ENCODE assay signal across 11 cellular contexts in the genomic region with DNA sequence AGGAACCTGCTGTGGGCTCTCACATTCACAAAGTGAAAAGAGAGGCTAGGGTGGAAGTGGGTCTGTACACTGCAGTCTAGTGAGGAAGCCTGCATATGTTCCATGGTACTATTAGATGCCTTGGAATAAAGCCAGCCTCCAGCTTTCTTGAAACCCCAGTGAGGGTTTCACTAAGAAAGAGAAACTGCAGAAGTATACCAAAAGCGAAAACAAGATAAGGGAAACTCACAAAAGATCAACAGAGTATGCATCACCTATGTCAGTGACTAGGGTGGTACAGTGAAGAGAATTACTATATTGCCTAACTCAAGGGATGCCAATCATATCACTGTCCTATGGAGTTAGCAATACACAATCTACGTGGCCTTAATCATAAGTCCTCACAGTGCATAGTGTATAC.
DNase-seq lines count a peak whose midpoint lies in the region; ATAC-seq and TF ChIP-seq lines count a peak whose summit lies in the region.
"Had no signal": no experiment of that assay in that cellular context is flagged by ENCODE, and none has a peak within 500 bp of the region (broad histone marks: within the 10 kb centered on the region; RNA-seq: fewer than 3 reads in every experiment).

No MANE protein-coding gene starts in this region.

- H4K5ac ChIP-seq in H9 (ENCODE audit: insufficient read length, low read depth, low read length): no peak overlapping the region

- no peak overlapping the region for H3T11ph ChIP-seq in H9 (ENCODE audit: low read length)

- H3K23ac ChIP-seq in H9 (ENCODE audit: insufficient read length, low read depth, low read length): no peak overlapping the region

- no CpG with 5 or more reads among the region's 2 CpGs for WGBS in H9 (ENCODE audit: extremely low coverage, insufficient read length, low lambda C conversion rate)

- H2BK20ac ChIP-seq in H9 (ENCODE audit: low read depth, low read length, poor library complexity, severe bottlenecking): no peak overlapping the region

- H3K9me3 Mint-ChIP-seq in activated CD4-positive, alpha-beta memory T cell treated with anti-CD3 and anti-CD28 coated beads for 36 hours: peaks cover 12% of the 10 kb centered on the region
- H3K9me3 Mint-ChIP-seq in type B pancreatic cell: peaks cover 13% of the 10 kb centered on the region
- peaks cover 8 to 9% of the 10 kb centered on the region in 2 experiments; a peak in 3 of 5 replicates for H3K9me3 Mint-ChIP-seq in H9
- H3K9me3 Mint-ChIP-seq: effector memory CD8-positive, alpha-beta T cell had no signal

- H3K4me1 Mint-ChIP-seq in activated CD4-positive, alpha-beta memory T cell treated with anti-CD3 and anti-CD28 coated beads for 36 hours (ENCODE audit: low read depth): peaks cover 35% of the 10 kb centered on the region
- peaks cover 10% of the 10 kb centered on the region for H3K4me1 Mint-ChIP-seq in type B pancreatic cell (ENCODE audit: unreplicated experiment)
- peaks cover 6 to 9% of the 10 kb centered on the region in 2 experiments for H3K4me1 Mint-ChIP-seq in H9

- no peak overlapping the region for H3K56ac ChIP-seq in H9 (ENCODE audit: insufficient read length, low read depth, low read length)

- no peak overlapping the region for H4K8ac ChIP-seq in H9 (replicated peaks; ENCODE audit: insufficient read length, low read depth, low read length)

- H2BK120ac ChIP-seq in H9 (ENCODE audit: low read depth, low read length, poor library complexity, severe bottlenecking): no peak overlapping the region

- no peaks in the 10 kb centered on the region for H3K79me1 ChIP-seq in H9 (ENCODE audit: insufficient read depth, low read depth, low read length, poor library complexity, severe bottlenecking)

- H3K27ac ChIP-seq in substantia nigra (ENCODE audit: low read depth, low read length, poor library complexity, severe bottlenecking) (no peak overlapping the region), H9 (ENCODE audit: insufficient read length, low read depth, low read length) (no peak overlapping the region)
- H3K27ac ChIP-seq: psoas muscle, SK-N-MC had no signal

- no peak overlapping the region for H2BK15ac ChIP-seq in H9 (ENCODE audit: low read depth, low read length)

- H3K27me3 Mint-ChIP-seq in activated CD4-positive, alpha-beta memory T cell treated with anti-CD3 and anti-CD28 coated beads for 36 hours: no peaks in the 10 kb centered on the region
- H3K27me3 Mint-ChIP-seq in type B pancreatic cell (no peaks in the 10 kb centered on the region), H9 (ENCODE audit: low read depth) (no peaks in the 10 kb centered on the region; the same call in 1 of the 2 replicates)

- no peaks in the 10 kb centered on the region for H3K23me2 ChIP-seq in H9 (ENCODE audit: insufficient read length, low read depth, low read length, poor library complexity, severe bottlenecking)

- no peak overlapping the region for H4K91ac ChIP-seq in H9 (ENCODE audit: insufficient read length, low read depth, low read length)

- POLR2A ChIA-PET in activated CD4-positive, alpha-beta memory T cell treated with anti-CD3 and anti-CD28 coated beads for 36 hours (lab: Charles Lee): no interaction called here

- no peak overlapping the region for H3K27ac Mint-ChIP-seq in activated CD4-positive, alpha-beta memory T cell treated with anti-CD3 and anti-CD28 coated beads for 36 hours
- H3K27ac Mint-ChIP-seq in type B pancreatic cell (no peak overlapping the region), H9 (no peak overlapping the region)
- H3K27ac Mint-ChIP-seq: effector memory CD8-positive, alpha-beta T cell had no signal

- H3K14ac ChIP-seq in H9 (ENCODE audit: insufficient read depth, low read length): no peak overlapping the region

- ATAC-seq in GM18505 (IDR thresholded peaks at IDR 0.05; ENCODE audit: unreplicated experiment): peak; percentile 92
- peak; percentile 87 for ATAC-seq in GM19452 (IDR thresholded peaks at IDR 0.05; ENCODE audit: unreplicated experiment)
- peak; percentile 85 for ATAC-seq in HG02981 (IDR thresholded peaks at IDR 0.05; ENCODE audit: unreplicated experiment)
- ATAC-seq: effector memory CD8-positive, alpha-beta T cell had no signal

- H3K36me3 ChIP-seq in MG63: no peaks in the 10 kb centered on the region

- peak; percentile 15 for DNase-seq in activated CD4-positive, alpha-beta memory T cell treated with anti-CD3 and anti-CD28 coated beads for 36 hours
- DNase-seq in substantia nigra (lab: John Stamatoyannopoulos, UW) (no peak), type B pancreatic cell (ENCODE audit: extremely low spot score, unreplicated experiment) (no peak), MG63 (no peak), H9 (no peak)
- DNase-seq: effector memory CD8-positive, alpha-beta T cell had no signal

- intact Hi-C loops in activated CD4-positive, alpha-beta memory T cell treated with anti-CD3 and anti-CD28 coated beads for 36 hours (cut with micrococcal nuclease): loop anchor here (1.0 to 10.0 kb wide), 5 partner anchors 105 to 647 kb away; a partner anchor contains a TSS

- H4K20me1 ChIP-seq in H9 (ENCODE audit: control insufficient read depth, insufficient read depth, insufficient read length): no peaks in the 10 kb centered on the region

- H3K4me3 ChIP-seq in MG63: no peak overlapping the region
- H3K4me3 ChIP-seq: psoas muscle, SK-N-MC had no signal

- H3K9me3 ChIP-seq in MG63 (no peaks in the 10 kb centered on the region), H9 (ENCODE audit: control insufficient read depth, low read depth, low read length) (no peaks in the 10 kb centered on the region)
- H3K9me3 ChIP-seq: psoas muscle had no signal

- no peak overlapping the region for H3K18ac ChIP-seq in H9 (ENCODE audit: insufficient read length, low read depth, low read length)

- no peak overlapping the region for H3K9ac ChIP-seq in H9 (ENCODE audit: extremely low read depth, insufficient read length, low read length)

- no peak overlapping the region for H3K4ac ChIP-seq in H9 (ENCODE audit: low read depth, low read length)

- no peak overlapping the region for H2AK5ac ChIP-seq in H9 (ENCODE audit: insufficient read length, low read length)

- no peak for TF ChIP-seq POLR2A in GM18505 (IDR thresholded peaks at IDR 0.05; ENCODE audit: borderline replicate concordance, extremely low read depth, insufficient read depth, insufficient read length)

- no peak overlapping the region for H3K4me2 ChIP-seq in H9 (ENCODE audit: insufficient read depth, insufficient read length, low read length)

- H3K79me2 ChIP-seq in H9 (ENCODE audit: insufficient read depth, low read length): no peaks in the 10 kb centered on the region

- H3K36me3 Mint-ChIP-seq in activated CD4-positive, alpha-beta memory T cell treated with anti-CD3 and anti-CD28 coated beads for 36 hours: peaks cover 5% of the 10 kb centered on the region
- no peaks in the 10 kb centered on the region for H3K36me3 Mint-ChIP-seq in type B pancreatic cell
- peaks cover 0 to 6% (median 4%) of the 10 kb centered on the region in 3 experiments; a peak in 5 of 7 replicates for H3K36me3 Mint-ChIP-seq in H9 (ENCODE audit: insufficient read depth in 1 of 3, low read depth in 3 of 3)

- no peaks in the 10 kb centered on the region for H3K27me3 ChIP-seq in MG63
- H3K27me3 ChIP-seq in H9 (ENCODE audit: insufficient read depth, low read length): no peaks in the 10 kb centered on the region

- no peaks in the 10 kb centered on the region for H3K4me1 ChIP-seq in H9 (ENCODE audit: insufficient read depth, low read length)
- H3K4me1 ChIP-seq: psoas muscle had no signal

- H2BK12ac ChIP-seq in H9 (ENCODE audit: insufficient read length, low read depth, low read length): no peak overlapping the region

- no peak overlapping the region for H2AFZ ChIP-seq in H9 (ENCODE audit: low read length)

- no peak for TF ChIP-seq CTCF in type B pancreatic cell (conservative IDR thresholded peaks at IDR 0.05)
- no peak for TF ChIP-seq CTCF in H9 (conservative IDR thresholded peaks at IDR 0.05)

- no peak overlapping the region for H2BK5ac ChIP-seq in H9 (ENCODE audit: insufficient read length, low read length)

- CTCF ChIA-PET in activated CD4-positive, alpha-beta memory T cell treated with anti-CD3 and anti-CD28 coated beads for 36 hours (lab: Charles Lee): interaction anchor here (0.9 kb wide), 2 partner anchors 425 to 752 kb away, joined by 3 read pairs; a partner anchor contains a TSS

- H3K4me3 Mint-ChIP-seq in activated CD4-positive, alpha-beta memory T cell treated with anti-CD3 and anti-CD28 coated beads for 36 hours: no peak overlapping the region
- H3K4me3 Mint-ChIP-seq in type B pancreatic cell (no peak overlapping the region), H9 (no peak overlapping the region)
- H3K4me3 Mint-ChIP-seq: effector memory CD8-positive, alpha-beta T cell had no signal
